In genomic region chr4:61160484-61160883, GRCh38 we compare ENCODE assay signal across 19 cellular contexts. TPM values are rescaled to one million over a fixed set of nuclear protein-coding genes. Genes with fewer than 3 reads are reported as not detected.
"Had no signal": no experiment of that assay in that cellular context is flagged by ENCODE, and none has a peak within 500 bp of the region (broad histone marks: within the 10 kb centered on the region; RNA-seq: fewer than 3 reads in every experiment).

No MANE protein-coding gene starts in this region.

- H3K27me3 ChIP-seq: dorsolateral prefrontal cortex, esophagus muscularis mucosa, foreskin keratinocyte, gastroesophageal sphincter, heart left ventricle, hepatocyte, left lung had no signal

- H3K4me1 ChIP-seq: esophagus muscularis mucosa, foreskin keratinocyte, gastroesophageal sphincter, heart left ventricle, left lung, lower lobe of right lung had no signal

- H3K27me3 Mint-ChIP-seq: naive thymus-derived CD4-positive, alpha-beta T cell had no signal

- H3K36me3 Mint-ChIP-seq: naive thymus-derived CD4-positive, alpha-beta T cell had no signal

- ATAC-seq: foreskin keratinocyte; gastroesophageal sphincter; heart left ventricle; left cardiac atrium; left lung; left ventricle myocardium superior; lower lobe of right lung; naive thymus-derived CD4-positive, alpha-beta T cell had no signal

- H3K4me3 ChIP-seq: coronary artery, dorsolateral prefrontal cortex, esophagus muscularis mucosa, gastroesophageal sphincter, heart left ventricle, hepatocyte, left lung, lower lobe of right lung had no signal

- H3K36me3 ChIP-seq: esophagus muscularis mucosa, gastroesophageal sphincter, heart left ventricle, left lung, lower lobe of right lung had no signal

- H3K79me2 ChIP-seq: hepatocyte had no signal

- H3K4me2 ChIP-seq: hepatocyte had no signal

- H3K4me1 Mint-ChIP-seq: naive thymus-derived CD4-positive, alpha-beta T cell had no signal

- H3K27ac Mint-ChIP-seq: naive thymus-derived CD4-positive, alpha-beta T cell had no signal

- H3K27ac ChIP-seq: coronary artery, dorsolateral prefrontal cortex, esophagus muscularis mucosa, foreskin keratinocyte, gastroesophageal sphincter, heart left ventricle, hepatocyte, left lung, lower lobe of right lung had no signal

- H3K4me3 Mint-ChIP-seq: naive thymus-derived CD4-positive, alpha-beta T cell had no signal

- DNase-seq: dermis blood vessel endothelial cell; dorsolateral prefrontal cortex; effector CD4-positive, alpha-beta T cell; effector memory CD4-positive, alpha-beta T cell; foreskin keratinocyte; heart left ventricle; hypothalamus; left cardiac atrium; left lung; left ventricle myocardium superior; lower lobe of right lung; mesenchymal stem cell; midbrain; naive thymus-derived CD4-positive, alpha-beta T cell had no signal

RNA-seq across cellular contexts. Expression of gene ADGRL3, which starts 39.6 kb away (rescaled TPM):
- total RNA-seq: endothelial cell of umbilical vein; naive thymus-derived CD4-positive, alpha-beta T cell had no signal
- polyA plus RNA-seq: endothelial cell of umbilical vein; naive thymus-derived CD4-positive, alpha-beta T cell had no signal
